Comparison of ENCODE assay signal across 2 cellular contexts in the genomic region with DNA sequence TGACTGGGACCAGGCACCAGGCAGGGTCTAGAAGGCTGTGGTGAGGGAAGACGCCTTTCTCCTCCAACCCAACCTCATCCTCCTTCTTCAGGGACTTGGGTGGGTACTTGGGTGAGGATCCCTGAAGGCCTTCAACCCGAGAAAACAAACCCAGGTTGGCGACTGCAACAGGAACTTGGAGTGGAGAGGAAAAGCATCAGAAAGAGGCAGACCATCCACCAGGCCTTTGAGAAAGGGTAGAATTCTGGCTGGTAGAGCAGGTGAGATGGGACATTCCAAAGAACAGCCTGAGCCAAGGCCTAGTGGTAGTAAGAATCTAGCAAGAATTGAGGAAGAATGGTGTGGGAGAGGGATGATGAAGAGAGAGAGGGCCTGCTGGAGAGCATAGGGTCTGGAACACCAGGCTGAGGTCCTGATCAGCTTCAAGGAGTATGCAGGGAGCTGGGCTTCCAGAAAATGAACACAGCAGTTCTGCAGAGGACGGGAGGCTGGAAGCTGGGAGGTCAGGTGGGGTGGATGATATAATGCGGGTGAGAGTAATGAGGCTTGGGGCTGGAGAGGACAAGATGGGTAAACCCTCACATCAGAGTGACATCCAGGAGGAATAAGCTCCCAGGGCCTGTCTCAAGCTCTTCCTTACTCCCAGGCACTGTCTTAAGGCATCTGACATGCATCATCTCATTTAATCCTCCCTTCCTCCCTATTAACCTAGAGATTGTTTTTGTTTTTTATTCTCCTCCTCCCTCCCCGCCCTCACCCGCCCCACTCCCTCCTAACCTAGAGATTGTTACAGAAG.
TF ChIP-seq lines count a peak whose summit lies in the region.

No MANE protein-coding gene starts in this region.

TF ChIP-seq in H1, 55 proteins besides CTCF, POLR2A, EP300 and RAD21:
- TF ChIP-seq KDM4A (IDR thresholded peaks at IDR 0.05; ENCODE audit: low read depth, low read length, severe bottlenecking) (no peak), HDAC6 (IDR thresholded peaks at IDR 0.05; ENCODE audit: low read depth, low read length) (no peak), EZH2 (IDR thresholded peaks at IDR 0.05; ENCODE audit: low read depth, low read length, severe bottlenecking) (no peak), KDM5A (IDR thresholded peaks at IDR 0.05; ENCODE audit: low read length) (no peak), PHF8 (conservative IDR thresholded peaks at IDR 0.05; ENCODE audit: low read depth, low read length) (no peak), CHD1 (IDR thresholded peaks at IDR 0.05; ENCODE audit: low read depth, low read length) (no peak), RFX5 (IDR thresholded peaks at IDR 0.05; ENCODE audit: borderline replicate concordance, low read depth, low read length) (no peak), JUND (IDR thresholded peaks at IDR 0.05; ENCODE audit: low read length) (no peak), YY1 (IDR thresholded peaks at IDR 0.05; ENCODE audit: low read depth, low read length) (no peak), SP2 (IDR thresholded peaks at IDR 0.05; ENCODE audit: low read length) (no peak), BRCA1 (IDR thresholded peaks at IDR 0.05; ENCODE audit: low read depth, low read length) (no peak)

TF ChIP-seq in liver, 16 proteins besides CTCF, POLR2A, EP300 and RAD21:
- TF ChIP-seq JUND (IDR thresholded peaks at IDR 0.05) = no peak
- no peak for TF ChIP-seq GABPA (IDR thresholded peaks at IDR 0.05 in 1 of 2, conservative IDR thresholded peaks at IDR 0.05 in 1 of 2)
- TF ChIP-seq, protein P1, sequence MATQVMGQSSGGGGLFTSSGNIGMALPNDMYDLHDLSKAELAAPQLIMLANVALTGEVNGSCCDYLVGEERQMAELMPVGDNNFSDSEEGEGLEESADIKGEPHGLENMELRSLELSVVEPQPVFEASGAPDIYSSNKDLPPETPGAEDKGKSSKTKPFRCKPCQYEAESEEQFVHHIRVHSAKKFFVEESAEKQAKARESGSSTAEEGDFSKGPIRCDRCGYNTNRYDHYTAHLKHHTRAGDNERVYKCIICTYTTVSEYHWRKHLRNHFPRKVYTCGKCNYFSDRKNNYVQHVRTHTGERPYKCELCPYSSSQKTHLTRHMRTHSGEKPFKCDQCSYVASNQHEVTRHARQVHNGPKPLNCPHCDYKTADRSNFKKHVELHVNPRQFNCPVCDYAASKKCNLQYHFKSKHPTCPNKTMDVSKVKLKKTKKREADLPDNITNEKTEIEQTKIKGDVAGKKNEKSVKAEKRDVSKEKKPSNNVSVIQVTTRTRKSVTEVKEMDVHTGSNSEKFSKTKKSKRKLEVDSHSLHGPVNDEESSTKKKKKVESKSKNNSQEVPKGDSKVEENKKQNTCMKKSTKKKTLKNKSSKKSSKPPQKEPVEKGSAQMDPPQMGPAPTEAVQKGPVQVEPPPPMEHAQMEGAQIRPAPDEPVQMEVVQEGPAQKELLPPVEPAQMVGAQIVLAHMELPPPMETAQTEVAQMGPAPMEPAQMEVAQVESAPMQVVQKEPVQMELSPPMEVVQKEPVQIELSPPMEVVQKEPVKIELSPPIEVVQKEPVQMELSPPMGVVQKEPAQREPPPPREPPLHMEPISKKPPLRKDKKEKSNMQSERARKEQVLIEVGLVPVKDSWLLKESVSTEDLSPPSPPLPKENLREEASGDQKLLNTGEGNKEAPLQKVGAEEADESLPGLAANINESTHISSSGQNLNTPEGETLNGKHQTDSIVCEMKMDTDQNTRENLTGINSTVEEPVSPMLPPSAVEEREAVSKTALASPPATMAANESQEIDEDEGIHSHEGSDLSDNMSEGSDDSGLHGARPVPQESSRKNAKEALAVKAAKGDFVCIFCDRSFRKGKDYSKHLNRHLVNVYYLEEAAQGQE (IDR thresholded peaks at IDR 0.05) = no peak
- TF ChIP-seq TAF1 (conservative IDR thresholded peaks at IDR 0.05) = no peak
- TF ChIP-seq NR2F2 (IDR thresholded peaks at IDR 0.05) = no peak
- no peak for TF ChIP-seq HNF4A (conservative IDR thresholded peaks at IDR 0.05)
- no peak for TF ChIP-seq RXRA (IDR thresholded peaks at IDR 0.05)
- TF ChIP-seq, protein P2, sequence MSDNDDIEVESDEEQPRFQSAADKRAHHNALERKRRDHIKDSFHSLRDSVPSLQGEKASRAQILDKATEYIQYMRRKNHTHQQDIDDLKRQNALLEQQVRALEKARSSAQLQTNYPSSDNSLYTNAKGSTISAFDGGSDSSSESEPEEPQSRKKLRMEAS (IDR thresholded peaks at IDR 0.05) = no peak
- no peak for TF ChIP-seq HNF4G (IDR thresholded peaks at IDR 0.05)
- no peak for TF ChIP-seq FOXA1 (IDR thresholded peaks at IDR 0.05)
- TF ChIP-seq, protein P3, sequence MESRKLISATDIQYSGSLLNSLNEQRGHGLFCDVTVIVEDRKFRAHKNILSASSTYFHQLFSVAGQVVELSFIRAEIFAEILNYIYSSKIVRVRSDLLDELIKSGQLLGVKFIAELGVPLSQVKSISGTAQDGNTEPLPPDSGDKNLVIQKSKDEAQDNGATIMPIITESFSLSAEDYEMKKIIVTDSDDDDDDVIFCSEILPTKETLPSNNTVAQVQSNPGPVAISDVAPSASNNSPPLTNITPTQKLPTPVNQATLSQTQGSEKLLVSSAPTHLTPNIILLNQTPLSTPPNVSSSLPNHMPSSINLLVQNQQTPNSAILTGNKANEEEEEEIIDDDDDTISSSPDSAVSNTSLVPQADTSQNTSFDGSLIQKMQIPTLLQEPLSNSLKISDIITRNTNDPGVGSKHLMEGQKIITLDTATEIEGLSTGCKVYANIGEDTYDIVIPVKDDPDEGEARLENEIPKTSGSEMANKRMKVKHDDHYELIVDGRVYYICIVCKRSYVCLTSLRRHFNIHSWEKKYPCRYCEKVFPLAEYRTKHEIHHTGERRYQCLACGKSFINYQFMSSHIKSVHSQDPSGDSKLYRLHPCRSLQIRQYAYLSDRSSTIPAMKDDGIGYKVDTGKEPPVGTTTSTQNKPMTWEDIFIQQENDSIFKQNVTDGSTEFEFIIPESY (IDR thresholded peaks at IDR 0.05) = no peak
- TF ChIP-seq YY1 (IDR thresholded peaks at IDR 0.05) = no peak
- TF ChIP-seq EGR1 (IDR thresholded peaks at IDR 0.05; ENCODE audit: low read depth in 2 of 2) = no peak
